ENCODE assay signal across 21 cellular contexts in genomic region chr18:33611525-33612135, GRCh38. TPM values are rescaled to one million over a fixed set of nuclear protein-coding genes. Genes with fewer than 3 reads are reported as not detected.
DNase-seq lines count a peak whose midpoint lies in the region; FAIRE-seq and TF ChIP-seq lines count a peak whose summit lies in the region.
"Had no signal": no experiment of that assay in that cellular context is flagged by ENCODE, and none has a peak within 500 bp of the region (broad histone marks: within the 10 kb centered on the region; RNA-seq: fewer than 3 reads in every experiment).

No MANE protein-coding gene starts in this region.

- WGBS in GM23248 (ENCODE audit: low coverage in 1 of 2, low lambda C conversion rate in 2 of 2, missing lambda C conversion rate in 2 of 2), 2 experiments: 7 to 10% methylated on average over 3 of the region's 3 CpGs

- no peaks in the 10 kb centered on the region for H3K27me3 ChIP-seq in GM23248 (replicated peaks; ENCODE audit: insufficient read depth)
- H3K27me3 ChIP-seq: BE2C had no signal

- POLR2A ChIA-PET in HEK293 (lab: Yijun Ruan, JAX): no interaction called here

- FAIRE-seq in D721Med (lab: Jason Lieb, UNC): peak; percentile 76
- FAIRE-seq: A204.1, G401.6, GM12891, K562 had no signal

- in situ Hi-C loops in GM23248 (cut with MboI): no loop called here

- no peaks in the 10 kb centered on the region for H4K20me1 ChIP-seq in GM23248 (ENCODE audit: insufficient read depth)

- peaks cover 12% of the 10 kb centered on the region; the same call in 1 of the 2 replicates for H3K4me1 ChIP-seq in HEK293 (ENCODE audit: control insufficient read depth, insufficient read depth, low read length)
- H3K4me1 ChIP-seq in GM23248 (ENCODE audit: insufficient read depth): no peaks in the 10 kb centered on the region
- H3K4me1 ChIP-seq: BE2C, HAP-1 had no signal

- no peak overlapping the region for H3K4me2 ChIP-seq in GM23248 (ENCODE audit: unreplicated experiment)

- H3K27ac ChIP-seq in HEK293 (ENCODE audit: extremely low read depth, low read depth, low read length) (no peak overlapping the region), GM23248 (no peak overlapping the region)
- H3K27ac ChIP-seq: C4-2B, HL-60 had no signal

- H3K4me3 ChIP-seq in HEK293 (ENCODE audit: low read depth, low read length): no peak overlapping the region
- H3K4me3 ChIP-seq in GM23248: no peak overlapping the region
- H3K4me3 ChIP-seq: HAP-1, K562 had no signal

- H3F3A ChIP-seq in GM23248 (ENCODE audit: insufficient read depth): no peaks in the 10 kb centered on the region

- H3K9me2 ChIP-seq in GM23248 (ENCODE audit: insufficient read depth): no peaks in the 10 kb centered on the region

- no peak overlapping the region for H3K9ac ChIP-seq in GM23248

- DNase-seq in D721Med (ENCODE audit: insufficient read length, low spot score) (no peak), NCI-H510A (lab: John Stamatoyannopoulos, UW) (peak; percentile 13), left kidney (ENCODE audit: low read depth, low spot score) (peak; percentile 18), hippocampal formation (lab: John Stamatoyannopoulos, UW) (no peak), NCI-H1417 treated with DMSO at 0.1 percent for 48 hours (lab: John Stamatoyannopoulos, UW) (no peak), mucosa of gallbladder (ENCODE audit: low spot score) (no peak), GM23248 (no peak)
- DNase-seq: BE2C; CD4-positive, alpha-beta memory T cell; DMS153; EL; GOT3; HFFc6 had no signal

- CTCF ChIA-PET in HEK293 (lab: Yijun Ruan, JAX): no interaction called here

- TF ChIP-seq CTCF in D721Med (IDR thresholded peaks at IDR 0.05; ENCODE audit: insufficient read depth, missing control alignments) (no peak), HEK293 (tag by site-specific recombination; IDR thresholded peaks at IDR 0.05) (no peak)

- no peaks in the 10 kb centered on the region for H3K79me2 ChIP-seq in GM23248 (ENCODE audit: insufficient read depth)

- H2AFZ ChIP-seq in GM23248: no peak overlapping the region

- H3K9me3 ChIP-seq in HEK293 (ENCODE audit: control insufficient read depth, insufficient read depth, low read depth, low read length): no peaks in the 10 kb centered on the region
- no peaks in the 10 kb centered on the region for H3K9me3 ChIP-seq in GM23248 (ENCODE audit: low read depth)
- H3K9me3 ChIP-seq: BE2C, HAP-1 had no signal

- no peaks in the 10 kb centered on the region for H3K36me3 ChIP-seq in HEK293 (ENCODE audit: control insufficient read depth in 2 of 2, insufficient read depth in 1 of 2, low read length in 2 of 2)
- no peaks in the 10 kb centered on the region for H3K36me3 ChIP-seq in GM23248 (ENCODE audit: low read depth)
- H3K36me3 ChIP-seq: BE2C, HAP-1 had no signal

TF ChIP-seq in HEK293, 187 proteins besides CTCF, POLR2A, EP300 and RAD21:
- TF ChIP-seq ZEB2 (tag by site-specific recombination; IDR thresholded peaks at IDR 0.05): 0 out of 2 replicates have a peak, but pooled peaks have one; percentile 23
- TF ChIP-seq ZNF610 (tag by site-specific recombination; IDR thresholded peaks at IDR 0.05; ENCODE audit: borderline replicate concordance): 0 out of 2 replicates have a peak, but pooled peaks have one; percentile 11
- no peak for TF ChIP-seq TSHZ1 (tag by site-specific recombination; IDR thresholded peaks at IDR 0.05; ENCODE audit: borderline replicate concordance)
- TF ChIP-seq ZXDB (tag by site-specific recombination; IDR thresholded peaks at IDR 0.05): peak; percentile 55; the same call in 1 of the 2 replicates
- TF ChIP-seq ZBTB44 (tag by site-specific recombination; IDR thresholded peaks at IDR 0.05): no peak
- TF ChIP-seq MZF1 (tag by site-specific recombination; IDR thresholded peaks at IDR 0.05; ENCODE audit: borderline replicate concordance): peak; percentile 54; the same call in 1 of the 2 replicates
- TF ChIP-seq TRIM28 (IDR thresholded peaks at IDR 0.05; ENCODE audit: borderline replicate concordance, low read length): peak; percentile 87
- peak; percentile 42; the same call in 1 of the 2 replicates for TF ChIP-seq ZNF843 (tag by site-specific recombination; IDR thresholded peaks at IDR 0.05)
- TF ChIP-seq ZNF548 (tag by site-specific recombination; IDR thresholded peaks at IDR 0.05): no peak
- TF ChIP-seq FEZF1 (tag by site-specific recombination; IDR thresholded peaks at IDR 0.05): peak; percentile 21; the same call in 1 of the 2 replicates
- TF ChIP-seq, protein P1, sequence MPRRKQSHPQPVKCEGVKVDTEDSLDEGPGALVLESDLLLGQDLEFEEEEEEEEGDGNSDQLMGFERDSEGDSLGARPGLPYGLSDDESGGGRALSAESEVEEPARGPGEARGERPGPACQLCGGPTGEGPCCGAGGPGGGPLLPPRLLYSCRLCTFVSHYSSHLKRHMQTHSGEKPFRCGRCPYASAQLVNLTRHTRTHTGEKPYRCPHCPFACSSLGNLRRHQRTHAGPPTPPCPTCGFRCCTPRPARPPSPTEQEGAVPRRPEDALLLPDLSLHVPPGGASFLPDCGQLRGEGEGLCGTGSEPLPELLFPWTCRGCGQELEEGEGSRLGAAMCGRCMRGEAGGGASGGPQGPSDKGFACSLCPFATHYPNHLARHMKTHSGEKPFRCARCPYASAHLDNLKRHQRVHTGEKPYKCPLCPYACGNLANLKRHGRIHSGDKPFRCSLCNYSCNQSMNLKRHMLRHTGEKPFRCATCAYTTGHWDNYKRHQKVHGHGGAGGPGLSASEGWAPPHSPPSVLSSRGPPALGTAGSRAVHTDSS (tag by site-specific recombination; IDR thresholded peaks at IDR 0.05): no peak
- peak; percentile 56 for TF ChIP-seq WT1 (tag by site-specific recombination; IDR thresholded peaks at IDR 0.05)
- no peak for TF ChIP-seq ZNF677 (tag by site-specific recombination; IDR thresholded peaks at IDR 0.05)
- 0 out of 2 replicates have a peak, but pooled peaks have one; percentile 12 for TF ChIP-seq SP7 (tag by site-specific recombination; IDR thresholded peaks at IDR 0.05)
- TF ChIP-seq ZNF433 (tag by site-specific recombination; IDR thresholded peaks at IDR 0.05; ENCODE audit: low read depth): no peak
- 0 out of 2 replicates have a peak, but pooled peaks have one; percentile 37 for TF ChIP-seq ZNF335 (tag by site-specific recombination; conservative IDR thresholded peaks at IDR 0.05)
- peak; percentile 14; the same call in 1 of the 2 replicates for TF ChIP-seq ZNF629 (tag by site-specific recombination; IDR thresholded peaks at IDR 0.05)
- 0 out of 2 replicates have a peak, but pooled peaks have one; percentile 30 for TF ChIP-seq ZNF692 (tag by site-specific recombination; IDR thresholded peaks at IDR 0.05)
- no peak for TF ChIP-seq ZNF112 (tag by site-specific recombination; IDR thresholded peaks at IDR 0.05)
- peak; percentile 30; the same call in 1 of the 2 replicates for TF ChIP-seq ZNF501 (tag by site-specific recombination; IDR thresholded peaks at IDR 0.05)

RNA-seq across cellular contexts. Expression of gene ASXL3, which starts 33.6 kb away (rescaled TPM):
- 12.2 TPM for total RNA-seq in mucosa of gallbladder
- not detected in 2 replicates for total RNA-seq in GM23248 (2014; rRNA removed; shearing (Covaris generic))
- not detected in 2 replicates for polyA plus RNA-seq in GM23248 (2016; fragmentation: Nextera tagmentation; extraction: Ambion mirVana)
- total RNA-seq: CD4-positive, alpha-beta memory T cell; HFFc6; K562 had no signal
- polyA plus RNA-seq: CD4-positive, alpha-beta memory T cell; K562 had no signal

Comparison
In these comparisons a context has a peak if more than half of its experiments do, and no peak if none do; other contexts are left out.
1. DNase-seq: peak in NCI-H510A (single experiment) and left kidney (single experiment); none in D721Med (single experiment), hippocampal formation (0 of 2), NCI-H1417 treated with DMSO at 0.1 percent for 48 hours (single experiment), mucosa of gallbladder (single experiment) and GM23248 (single experiment).
2. RNA of gene ASXL3, which starts 33.6 kb away (total RNA-seq): 12.2 TPM in mucosa of gallbladder (single experiment); not detected in GM23248; every median in the first group is over 10 times any median in the second.